In the genomic region with DNA sequence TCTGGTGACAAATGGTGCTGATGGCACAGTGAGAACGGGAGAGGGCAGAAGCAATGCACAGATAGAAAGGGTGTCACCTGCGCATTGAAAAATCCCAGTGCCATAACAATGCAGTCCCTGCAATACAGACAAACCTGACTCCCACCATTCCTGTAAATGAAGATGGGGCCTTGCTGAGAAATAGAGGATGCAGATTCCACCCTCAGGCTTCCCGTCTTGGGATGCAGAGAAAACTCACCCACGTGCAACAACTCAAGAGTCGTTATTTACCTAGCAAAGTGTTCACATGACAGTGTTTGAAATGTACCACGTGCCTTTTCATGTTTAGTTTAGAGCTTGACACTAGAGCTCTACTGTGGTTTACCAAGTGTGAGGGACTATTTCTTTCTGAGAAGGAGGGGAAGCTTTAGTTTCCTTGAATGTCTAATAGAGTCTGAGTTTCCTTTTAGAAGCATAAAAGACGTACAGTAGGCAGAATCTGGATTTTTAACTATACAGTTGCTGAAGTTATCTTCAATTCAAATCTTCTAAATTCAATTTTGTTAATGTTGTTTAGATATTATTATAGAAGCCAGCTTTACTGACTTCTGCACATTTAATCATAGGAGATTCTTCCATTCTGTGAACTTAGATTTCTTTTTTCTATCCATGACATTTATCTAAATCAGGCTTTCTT, we compare ENCODE assay signal across 1 cellular context.
TF ChIP-seq lines count a peak whose summit lies in the region.

No MANE protein-coding gene starts in this region.

TF ChIP-seq in HepG2, 621 proteins besides CTCF, POLR2A, EP300 and RAD21 (continued from another document and continues in another):
- TF ChIP-seq XBP1 (CRISPR knock-in tag; IDR thresholded peaks at IDR 0.05) (no peak), HNF1A (IDR thresholded peaks at IDR 0.05; ENCODE audit: low read depth) (0 out of 2 replicates have a peak, but pooled peaks have one; percentile 35), HNF1A (CRISPR knock-in tag; IDR thresholded peaks at IDR 0.05; ENCODE audit: borderline replicate concordance) (no peak), NCOA2 (CRISPR knock-in tag; IDR thresholded peaks at IDR 0.05) (peak; percentile 69; the same call in 1 of the 2 replicates), HHEX (CRISPR knock-in tag; IDR thresholded peaks at IDR 0.05) (no peak), NFE2L2 (IDR thresholded peaks at IDR 0.05; ENCODE audit: low read length) (no peak), SIX4 (CRISPR knock-in tag; IDR thresholded peaks at IDR 0.05) (peak; percentile 54; the same call in 1 of the 2 replicates), CHCHD3 (CRISPR knock-in tag; IDR thresholded peaks at IDR 0.05) (no peak), ZMYM4 (CRISPR knock-in tag; IDR thresholded peaks at IDR 0.05) (peak; percentile 92), RBM39 (IDR thresholded peaks at IDR 0.05; ENCODE audit: low read depth, low read length, poor library complexity, severe bottlenecking) (no peak), CC2D1A (CRISPR knock-in tag; IDR thresholded peaks at IDR 0.05) (no peak), SMYD3 (CRISPR knock-in tag; IDR thresholded peaks at IDR 0.05) (no peak), KDM4B (CRISPR knock-in tag; IDR thresholded peaks at IDR 0.05) (no peak), SOX6 (IDR thresholded peaks at IDR 0.05) (no peak), SOX6 (CRISPR knock-in tag; IDR thresholded peaks at IDR 0.05) (peak; percentile 73), ZNF432 (CRISPR knock-in tag; IDR thresholded peaks at IDR 0.05; ENCODE audit: borderline replicate concordance) (no peak), ZMAT5 (CRISPR knock-in tag; IDR thresholded peaks at IDR 0.05; ENCODE audit: borderline replicate concordance, low read depth) (no peak), SMARCC2 (IDR thresholded peaks at IDR 0.05) (no peak), MEIS2 (CRISPR knock-in tag; IDR thresholded peaks at IDR 0.05) (no peak), DZIP1 (CRISPR knock-in tag; IDR thresholded peaks at IDR 0.05) (no peak), HOXA3 (CRISPR knock-in tag; IDR thresholded peaks at IDR 0.05) (peak; percentile 41; the same call in 1 of the 2 replicates), ZNF788 (CRISPR knock-in tag; IDR thresholded peaks at IDR 0.05; ENCODE audit: borderline replicate concordance) (no peak), TEAD3 (CRISPR knock-in tag; optimal IDR thresholded peaks at IDR 0.05; ENCODE audit: borderline replicate concordance) (peak; percentile 54), ZNF737 (CRISPR knock-in tag; IDR thresholded peaks at IDR 0.05; ENCODE audit: borderline replicate concordance) (no peak), ARNT (IDR thresholded peaks at IDR 0.05) (no peak), REL (CRISPR knock-in tag; conservative IDR thresholded peaks at IDR 0.05) (no peak), ZNF816 (CRISPR knock-in tag; IDR thresholded peaks at IDR 0.05; ENCODE audit: borderline replicate concordance) (no peak), TBX2 (CRISPR knock-in tag; IDR thresholded peaks at IDR 0.05; ENCODE audit: borderline replicate concordance) (peak; percentile 63; the same call in 1 of the 2 replicates), ZFP37 (CRISPR knock-in tag; IDR thresholded peaks at IDR 0.05; ENCODE audit: borderline replicate concordance) (no peak), FLYWCH1 (CRISPR knock-in tag; IDR thresholded peaks at IDR 0.05) (no peak), ZBTB37 (CRISPR knock-in tag; IDR thresholded peaks at IDR 0.05) (no peak), RFX3 (CRISPR knock-in tag; IDR thresholded peaks at IDR 0.05) (no peak), ZNF781 (CRISPR knock-in tag; IDR thresholded peaks at IDR 0.05; ENCODE audit: borderline replicate concordance, not compliant biosample characterization) (no peak), BCL6 (CRISPR knock-in tag; IDR thresholded peaks at IDR 0.05) (peak; percentile 72), RXRA (CRISPR knock-in tag; IDR thresholded peaks at IDR 0.05) (no peak; the same call in 1 of the 2 replicates), ASH2L (IDR thresholded peaks at IDR 0.05; ENCODE audit: insufficient read length, low read depth, low read length) (no peak), FOXC1 (CRISPR knock-in tag; IDR thresholded peaks at IDR 0.05; ENCODE audit: borderline replicate concordance) (no peak), PHF20 (CRISPR knock-in tag; IDR thresholded peaks at IDR 0.05) (no peak), ZNF12 (CRISPR knock-in tag; IDR thresholded peaks at IDR 0.05) (no peak), ZBTB7B (CRISPR knock-in tag; IDR thresholded peaks at IDR 0.05) (peak; percentile 38; the same call in 1 of the 2 replicates), IRF2 (CRISPR knock-in tag; IDR thresholded peaks at IDR 0.05) (peak; percentile 68; the same call in 1 of the 2 replicates)
- TF ChIP-seq, protein P1, sequence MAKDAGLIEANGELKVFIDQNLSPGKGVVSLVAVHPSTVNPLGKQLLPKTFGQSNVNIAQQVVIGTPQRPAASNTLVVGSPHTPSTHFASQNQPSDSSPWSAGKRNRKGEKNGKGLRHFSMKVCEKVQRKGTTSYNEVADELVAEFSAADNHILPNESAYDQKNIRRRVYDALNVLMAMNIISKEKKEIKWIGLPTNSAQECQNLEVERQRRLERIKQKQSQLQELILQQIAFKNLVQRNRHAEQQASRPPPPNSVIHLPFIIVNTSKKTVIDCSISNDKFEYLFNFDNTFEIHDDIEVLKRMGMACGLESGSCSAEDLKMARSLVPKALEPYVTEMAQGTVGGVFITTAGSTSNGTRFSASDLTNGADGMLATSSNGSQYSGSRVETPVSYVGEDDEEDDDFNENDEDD (CRISPR knock-in tag; IDR thresholded peaks at IDR 0.05; ENCODE audit: borderline replicate concordance), result peak; percentile 69; the same call in 1 of the 2 replicates
- TF ChIP-seq, protein P2, sequence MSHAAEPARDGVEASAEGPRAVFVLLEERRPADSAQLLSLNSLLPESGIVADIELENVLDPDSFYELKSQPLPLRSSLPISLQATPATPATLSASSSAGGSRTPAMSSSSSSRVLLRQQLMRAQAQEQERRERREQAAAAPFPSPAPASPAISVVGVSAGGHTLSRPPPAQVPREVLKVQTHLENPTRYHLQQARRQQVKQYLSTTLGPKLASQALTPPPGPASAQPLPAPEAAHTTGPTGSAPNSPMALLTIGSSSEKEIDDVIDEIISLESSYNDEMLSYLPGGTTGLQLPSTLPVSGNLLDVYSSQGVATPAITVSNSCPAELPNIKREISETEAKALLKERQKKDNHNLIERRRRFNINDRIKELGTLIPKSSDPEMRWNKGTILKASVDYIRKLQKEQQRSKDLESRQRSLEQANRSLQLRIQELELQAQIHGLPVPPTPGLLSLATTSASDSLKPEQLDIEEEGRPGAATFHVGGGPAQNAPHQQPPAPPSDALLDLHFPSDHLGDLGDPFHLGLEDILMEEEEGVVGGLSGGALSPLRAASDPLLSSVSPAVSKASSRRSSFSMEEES (CRISPR knock-in tag; IDR thresholded peaks at IDR 0.05), result peak; percentile 92
- TF ChIP-seq, protein P3, sequence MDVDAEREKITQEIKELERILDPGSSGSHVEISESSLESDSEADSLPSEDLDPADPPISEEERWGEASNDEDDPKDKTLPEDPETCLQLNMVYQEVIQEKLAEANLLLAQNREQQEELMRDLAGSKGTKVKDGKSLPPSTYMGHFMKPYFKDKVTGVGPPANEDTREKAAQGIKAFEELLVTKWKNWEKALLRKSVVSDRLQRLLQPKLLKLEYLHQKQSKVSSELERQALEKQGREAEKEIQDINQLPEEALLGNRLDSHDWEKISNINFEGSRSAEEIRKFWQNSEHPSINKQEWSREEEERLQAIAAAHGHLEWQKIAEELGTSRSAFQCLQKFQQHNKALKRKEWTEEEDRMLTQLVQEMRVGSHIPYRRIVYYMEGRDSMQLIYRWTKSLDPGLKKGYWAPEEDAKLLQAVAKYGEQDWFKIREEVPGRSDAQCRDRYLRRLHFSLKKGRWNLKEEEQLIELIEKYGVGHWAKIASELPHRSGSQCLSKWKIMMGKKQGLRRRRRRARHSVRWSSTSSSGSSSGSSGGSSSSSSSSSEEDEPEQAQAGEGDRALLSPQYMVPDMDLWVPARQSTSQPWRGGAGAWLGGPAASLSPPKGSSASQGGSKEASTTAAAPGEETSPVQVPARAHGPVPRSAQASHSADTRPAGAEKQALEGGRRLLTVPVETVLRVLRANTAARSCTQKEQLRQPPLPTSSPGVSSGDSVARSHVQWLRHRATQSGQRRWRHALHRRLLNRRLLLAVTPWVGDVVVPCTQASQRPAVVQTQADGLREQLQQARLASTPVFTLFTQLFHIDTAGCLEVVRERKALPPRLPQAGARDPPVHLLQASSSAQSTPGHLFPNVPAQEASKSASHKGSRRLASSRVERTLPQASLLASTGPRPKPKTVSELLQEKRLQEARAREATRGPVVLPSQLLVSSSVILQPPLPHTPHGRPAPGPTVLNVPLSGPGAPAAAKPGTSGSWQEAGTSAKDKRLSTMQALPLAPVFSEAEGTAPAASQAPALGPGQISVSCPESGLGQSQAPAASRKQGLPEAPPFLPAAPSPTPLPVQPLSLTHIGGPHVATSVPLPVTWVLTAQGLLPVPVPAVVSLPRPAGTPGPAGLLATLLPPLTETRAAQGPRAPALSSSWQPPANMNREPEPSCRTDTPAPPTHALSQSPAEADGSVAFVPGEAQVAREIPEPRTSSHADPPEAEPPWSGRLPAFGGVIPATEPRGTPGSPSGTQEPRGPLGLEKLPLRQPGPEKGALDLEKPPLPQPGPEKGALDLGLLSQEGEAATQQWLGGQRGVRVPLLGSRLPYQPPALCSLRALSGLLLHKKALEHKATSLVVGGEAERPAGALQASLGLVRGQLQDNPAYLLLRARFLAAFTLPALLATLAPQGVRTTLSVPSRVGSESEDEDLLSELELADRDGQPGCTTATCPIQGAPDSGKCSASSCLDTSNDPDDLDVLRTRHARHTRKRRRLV (CRISPR knock-in tag; IDR thresholded peaks at IDR 0.05), result no peak
- TF ChIP-seq, protein P4, sequence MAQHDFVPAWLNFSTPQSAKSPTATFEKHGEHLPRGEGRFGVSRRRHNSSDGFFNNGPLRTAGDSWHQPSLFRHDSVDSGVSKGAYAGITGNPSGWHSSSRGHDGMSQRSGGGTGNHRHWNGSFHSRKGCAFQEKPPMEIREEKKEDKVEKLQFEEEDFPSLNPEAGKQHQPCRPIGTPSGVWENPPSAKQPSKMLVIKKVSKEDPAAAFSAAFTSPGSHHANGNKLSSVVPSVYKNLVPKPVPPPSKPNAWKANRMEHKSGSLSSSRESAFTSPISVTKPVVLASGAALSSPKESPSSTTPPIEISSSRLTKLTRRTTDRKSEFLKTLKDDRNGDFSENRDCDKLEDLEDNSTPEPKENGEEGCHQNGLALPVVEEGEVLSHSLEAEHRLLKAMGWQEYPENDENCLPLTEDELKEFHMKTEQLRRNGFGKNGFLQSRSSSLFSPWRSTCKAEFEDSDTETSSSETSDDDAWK (CRISPR knock-in tag; IDR thresholded peaks at IDR 0.05), result no peak
- TF ChIP-seq, protein P5, sequence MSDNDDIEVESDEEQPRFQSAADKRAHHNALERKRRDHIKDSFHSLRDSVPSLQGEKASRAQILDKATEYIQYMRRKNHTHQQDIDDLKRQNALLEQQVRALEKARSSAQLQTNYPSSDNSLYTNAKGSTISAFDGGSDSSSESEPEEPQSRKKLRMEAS (IDR thresholded peaks at IDR 0.05), result peak; percentile 90
